In the genomic region with DNA sequence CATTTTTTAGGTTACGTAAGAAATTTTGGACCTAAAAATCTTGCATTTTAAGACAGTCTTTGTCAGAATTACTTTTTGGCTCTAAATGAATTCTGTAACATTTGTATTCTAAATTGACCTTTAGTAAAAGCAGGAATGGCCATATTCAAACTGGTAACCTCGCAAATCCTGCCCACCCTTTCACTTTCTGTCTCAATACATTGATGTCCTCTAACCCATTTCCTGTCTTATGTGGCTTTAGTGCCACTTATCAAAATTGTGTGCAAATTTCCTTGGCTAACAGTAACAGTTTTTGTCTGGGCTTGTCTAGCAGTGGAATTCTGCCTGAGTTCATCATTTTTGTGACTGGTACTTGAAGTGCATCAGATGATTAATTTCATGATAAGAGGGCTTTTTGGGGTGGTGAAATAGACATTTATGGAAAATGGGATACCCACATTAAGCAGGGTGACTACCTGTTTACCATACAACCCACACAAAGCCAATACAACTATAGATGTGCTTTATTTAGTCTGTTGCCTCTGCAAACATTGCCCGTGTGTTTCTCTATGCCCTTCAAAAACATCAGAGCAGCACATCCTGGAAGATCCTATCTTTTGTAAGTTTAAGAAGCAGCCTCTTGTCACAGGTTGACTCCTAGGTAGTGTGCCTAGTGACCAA, we compare ENCODE assay signal across 6 cellular contexts.
A peak's percentile ranks its signal among the peaks of the same experiment; 100 is the strongest.
DNase-seq lines count a peak whose midpoint lies in the region; ATAC-seq, FAIRE-seq and TF ChIP-seq lines count a peak whose summit lies in the region.
"Not testable (repeated sequence)": the region's sequence is repeated elsewhere in the genome, so short reads cannot be mapped to it uniquely, and the experiment has no call there.

No MANE protein-coding gene starts in this region.

- TF ChIP-seq RAD21 in GM12878 (IDR thresholded peaks at IDR 0.05; ENCODE audit: insufficient read depth, low read depth, low read length): not testable (repeated sequence)

- not testable (repeated sequence) for FAIRE-seq in GM12878 (lab: Jason Lieb, UNC)

- not testable (repeated sequence) for H4K20me1 ChIP-seq in GM12878 (ENCODE audit: control insufficient read depth, insufficient read depth)

- not testable (repeated sequence) for H3K4me3 Mint-ChIP-seq in activated CD4-positive, alpha-beta T cell treated with anti-CD3 and anti-CD28 coated beads for 36 hours; activated T-cell treated with anti-CD3 and anti-CD28 coated beads, Interleukin-2, amount 50 U/mL, for 72 hours

- TF ChIP-seq CTCF in GM12878 (IDR thresholded peaks at IDR 0.05 in 2 of 3, conservative IDR thresholded peaks at IDR 0.05 in 1 of 3; ENCODE audit: control insufficient read depth in 2 of 3, extremely low read depth in 1 of 3, insufficient read depth in 1 of 3, low read depth in 3 of 3, low read length in 3 of 3); foreskin keratinocyte (conservative IDR thresholded peaks at IDR 0.05): not testable (repeated sequence)

- not testable (repeated sequence) for H3K4me1 Mint-ChIP-seq in activated CD4-positive, alpha-beta T cell treated with anti-CD3 and anti-CD28 coated beads for 36 hours; activated T-cell treated with anti-CD3 and anti-CD28 coated beads, Interleukin-2, amount 50 U/mL, for 72 hours (ENCODE audit: low read depth)

- not testable (repeated sequence) for H3K27me3 Mint-ChIP-seq in activated CD4-positive, alpha-beta T cell treated with anti-CD3 and anti-CD28 coated beads for 36 hours; activated T-cell treated with anti-CD3 and anti-CD28 coated beads, Interleukin-2, amount 50 U/mL, for 72 hours (ENCODE audit: low read depth)

- not testable (repeated sequence) for H3K4me2 ChIP-seq in GM12878 (ENCODE audit: control insufficient read depth, insufficient read depth)

- intact Hi-C loops in activated CD4-positive, alpha-beta T cell treated with anti-CD3 and anti-CD28 coated beads for 36 hours (cut with DNase I, micrococcal nuclease); GM12878 (cut with micrococcal nuclease; ENCODE audit: unreplicated experiment): not testable (repeated sequence)

- H2AFZ ChIP-seq in GM12878 (ENCODE audit: control insufficient read depth, low read depth, low read length): not testable (repeated sequence)

- no CpG with 5 or more reads among the region's 3 CpGs for WGBS in GM12878 (ENCODE audit: insufficient coverage, insufficient replicate concordance, low lambda C conversion rate, missing lambda C conversion rate)

- H3K27me3 ChIP-seq in GM12878 (replicated peaks in 1 of 2; ENCODE audit: control insufficient read depth in 2 of 2, insufficient read depth in 2 of 2, low read length in 1 of 2); foreskin keratinocyte: not testable (repeated sequence)

- BruUV-seq in GM12878 (replicated peaks; lab: Mats Ljungman, UMichigan): not testable (repeated sequence)

- SMC1A ChIA-PET in GM12878 (lab: Charles Lee; ENCODE audit: uncharacterized antibody, unreplicated experiment): not testable (repeated sequence)

- H3K27ac Mint-ChIP-seq in activated CD4-positive, alpha-beta T cell treated with anti-CD3 and anti-CD28 coated beads for 36 hours; activated T-cell treated with anti-CD3 and anti-CD28 coated beads, Interleukin-2, amount 50 U/mL, for 72 hours; activated naive CD4-positive, alpha-beta T cell treated with anti-CD3 and anti-CD28 coated beads, Interleukin-2, amount 50 U/mL, for 72 hours: not testable (repeated sequence)

- H3K79me2 ChIP-seq in GM12878 (ENCODE audit: control insufficient read depth, insufficient read depth, low read length): not testable (repeated sequence)

- CTCF ChIA-PET in activated CD4-positive, alpha-beta T cell treated with anti-CD3 and anti-CD28 coated beads for 36 hours (lab: Charles Lee); GM12878 (lab: Yijun Ruan, JAX): not testable (repeated sequence)

- not testable (repeated sequence) for H3K27ac ChIP-seq in GM12878 (ENCODE audit: control insufficient read depth, insufficient read depth); foreskin keratinocyte

- RAD21 ChIA-PET in GM12878 (lab: Charles Lee; ENCODE audit: unreplicated experiment): not testable (repeated sequence)

- not testable (repeated sequence) for TF ChIP-seq POLR2A in GM12878 (IDR thresholded peaks at IDR 0.05; ENCODE audit: low read depth, low read length)

- H3K4me3 ChIP-seq in GM12878: not testable (repeated sequence)

- H3K36me3 Mint-ChIP-seq in activated CD4-positive, alpha-beta T cell treated with anti-CD3 and anti-CD28 coated beads for 36 hours (ENCODE audit: low read depth); activated T-cell treated with anti-CD3 and anti-CD28 coated beads, Interleukin-2, amount 50 U/mL, for 72 hours (ENCODE audit: insufficient read depth in 2 of 2); activated naive CD4-positive, alpha-beta T cell treated with anti-CD3 and anti-CD28 coated beads, Interleukin-2, amount 50 U/mL, for 72 hours: not testable (repeated sequence)

- not testable (repeated sequence) for DNase-seq in activated CD4-positive, alpha-beta T cell treated with anti-CD3 and anti-CD28 coated beads for 36 hours; activated T-cell treated with anti-CD3 and anti-CD28 coated beads, Interleukin-2, amount 50 U/mL, for 72 hours; activated naive CD4-positive, alpha-beta T cell treated with anti-CD3 and anti-CD28 coated beads, Interleukin-2, amount 50 U/mL, for 72 hours (ENCODE audit: low spot score in 2 of 2); GM12878 (ENCODE audit: low read depth, low spot score); foreskin keratinocyte; stimulated activated naive CD8-positive, alpha-beta T cell treated with anti-CD3 and anti-CD28 coated beads, Interleukin-15, Interleukin-2, amounts not matched to agents 100 U/mL and 50 U/mL, for 24 hours

- not testable (repeated sequence) for H3K36me3 ChIP-seq in GM12878 (ENCODE audit: control insufficient read depth in 2 of 2, insufficient read depth in 2 of 2, low read length in 1 of 2)

- H3K9me3 ChIP-seq in GM12878 (replicated peaks; ENCODE audit: control insufficient read depth, insufficient read depth, low read length): not testable (repeated sequence)

- ATAC-seq in activated CD4-positive, alpha-beta T cell treated with anti-CD3 and anti-CD28 coated beads for 36 hours: peak; percentile 16
- ATAC-seq in activated T-cell treated with anti-CD3 and anti-CD28 coated beads, Interleukin-2, amount 50 U/mL, for 72 hours (replicated peaks in 1 of 2): peak; percentile 49 to 58
- peak; percentile 73 to 83 for ATAC-seq in activated naive CD4-positive, alpha-beta T cell treated with anti-CD3 and anti-CD28 coated beads, Interleukin-2, amount 50 U/mL, for 72 hours
- ATAC-seq in GM12878: peak; percentile 26; the same call in 1 of the 3 replicates
- ATAC-seq in foreskin keratinocyte: peak; percentile 15
- ATAC-seq in stimulated activated naive CD8-positive, alpha-beta T cell treated with anti-CD3 and anti-CD28 coated beads, Interleukin-15, Interleukin-2, amounts not matched to agents 100 U/mL and 50 U/mL, for 24 hours: peak; percentile 57

- H3K4me1 ChIP-seq in GM12878 (ENCODE audit: control insufficient read depth, insufficient read depth, low read length); foreskin keratinocyte: not testable (repeated sequence)

- not testable (repeated sequence) for H3K9me3 Mint-ChIP-seq in activated CD4-positive, alpha-beta T cell treated with anti-CD3 and anti-CD28 coated beads for 36 hours (ENCODE audit: low read depth); activated T-cell treated with anti-CD3 and anti-CD28 coated beads, Interleukin-2, amount 50 U/mL, for 72 hours; activated naive CD4-positive, alpha-beta T cell treated with anti-CD3 and anti-CD28 coated beads, Interleukin-2, amount 50 U/mL, for 72 hours

- in situ Hi-C loops in GM12878 (cut with MboI): not testable (repeated sequence)

- POLR2A ChIA-PET in activated CD4-positive, alpha-beta T cell treated with anti-CD3 and anti-CD28 coated beads for 36 hours (lab: Charles Lee); GM12878 (lab: Charles Lee): not testable (repeated sequence)

- not testable (repeated sequence) for H3K9ac ChIP-seq in GM12878 (ENCODE audit: control insufficient read depth, insufficient read depth, low read length)

- TF ChIP-seq EP300 in GM12878 (IDR thresholded peaks at IDR 0.05; ENCODE audit: borderline replicate concordance in 1 of 2, control insufficient read depth in 1 of 2, low read depth in 2 of 2, low read length in 2 of 2): not testable (repeated sequence)

Comparison
In these comparisons a context has a peak if more than half of its experiments do, and no peak if none do; other contexts are left out.
1. ATAC-seq: peak in every context shown above with its lines; median percentile 78 in activated naive CD4-positive, alpha-beta T cell treated with anti-CD3 and anti-CD28 coated beads, Interleukin-2, amount 50 U/mL, for 72 hours; 57 in stimulated activated naive CD8-positive, alpha-beta T cell treated with anti-CD3 and anti-CD28 coated beads, Interleukin-15, Interleukin-2, amounts not matched to agents 100 U/mL and 50 U/mL, for 24 hours; 54 in activated T-cell treated with anti-CD3 and anti-CD28 coated beads, Interleukin-2, amount 50 U/mL, for 72 hours; 26 in GM12878; 16 in activated CD4-positive, alpha-beta T cell treated with anti-CD3 and anti-CD28 coated beads for 36 hours; 15 in foreskin keratinocyte.